ENCODE assay signal across 8 cellular contexts in genomic region chr3:51538115-51538458, GRCh38. TPM values are rescaled to one million over a fixed set of nuclear protein-coding genes. Genes with fewer than 3 reads are reported as not detected.
DNase-seq lines count a peak whose midpoint lies in the region; ATAC-seq and TF ChIP-seq lines count a peak whose summit lies in the region.

No MANE protein-coding gene starts in this region.

- H3K9ac ChIP-seq in PC-3 (ENCODE audit: low read length): peak overlapping the region; percentile 97
- H3K9ac ChIP-seq in endocrine pancreas (ENCODE audit: control insufficient read depth, insufficient read depth, low read length): peak overlapping the region; percentile 78
- peak overlapping the region; percentile 93 for H3K9ac ChIP-seq in muscle layer of colon (ENCODE audit: low read length)

- H3K4me2 ChIP-seq in PC-3 (ENCODE audit: low read length): peak overlapping the region; percentile 96

- peak overlapping the region; percentile 99 for H2AFZ ChIP-seq in PC-3 (ENCODE audit: low read length)

- peaks cover 43% of the 10 kb centered on the region for H3K79me2 ChIP-seq in PC-3 (ENCODE audit: low read length)

- POLR2A ChIA-PET in PC-3 (lab: Charles Lee; ENCODE audit: unreplicated experiment): interaction anchor here (0.6 to 1.2 kb wide), 3 partner anchors 38 to 202 kb away, joined by 3 to 42 read pairs (median 6); partner anchors contain the start of gene DCAF1

- no peak for TF ChIP-seq CTCF in PC-3 (conservative IDR thresholded peaks at IDR 0.05; ENCODE audit: low read depth, low read length)

- DNase-seq in activated T-cell treated with anti-CD3 and anti-CD28 coated beads, Interleukin-2, amount 50 U/mL, for 24 hours: no peak
- no peak for DNase-seq in activated T-cell treated with anti-CD3 and anti-CD28 coated beads, Interleukin-2, amount 50 U/mL, for 48 hours
- DNase-seq in PC-3 (peak; percentile 4), amniotic stem cell (lab: John Stamatoyannopoulos, UW) (no peak), RPMI8226 (no peak)

- H3K9me2 ChIP-seq in PC-3 (replicated peaks; ENCODE audit: low read length): no peaks in the 10 kb centered on the region

- CTCF ChIA-PET in PC-3 (lab: Charles Lee): interaction anchor here (0.8 kb wide), 1 partner anchor 36 kb away, joined by 3 read pairs; no protein-coding TSS in a partner anchor

- no peaks in the 10 kb centered on the region for H3K9me3 Mint-ChIP-seq in activated T-cell treated with anti-CD3 and anti-CD28 coated beads, Interleukin-2, amount 50 U/mL, for 24 hours

- no peaks in the 10 kb centered on the region for H3K27me3 Mint-ChIP-seq in activated T-cell treated with anti-CD3 and anti-CD28 coated beads, Interleukin-2, amount 50 U/mL, for 24 hours

- H3K4me1 Mint-ChIP-seq in activated T-cell treated with anti-CD3 and anti-CD28 coated beads, Interleukin-2, amount 50 U/mL, for 24 hours (ENCODE audit: low read depth): peaks cover 46% of the 10 kb centered on the region

- no peaks in the 10 kb centered on the region for H3K9me3 ChIP-seq in PC-3 (ENCODE audit: low read length)
- H3K9me3 ChIP-seq in endocrine pancreas (ENCODE audit: control insufficient read depth, low read length): no peaks in the 10 kb centered on the region
- H3K9me3 ChIP-seq in muscle layer of colon (ENCODE audit: low read length): no peaks in the 10 kb centered on the region

- H3K4me3 ChIP-seq in PC-3 (ENCODE audit: low read length) (peak overlapping the region; percentile 85), endocrine pancreas (ENCODE audit: control insufficient read depth, insufficient read depth, low read length) (peak overlapping the region; percentile 89), muscle layer of colon (ENCODE audit: low read depth in 1 of 2, low read length in 2 of 2) (peak overlapping the region; percentile 81 to 97)

- BruUV-seq in PC-3 (replicated peaks; lab: Mats Ljungman, UMichigan): TSS peak; percentile 85

- H3K36me3 ChIP-seq in PC-3 (ENCODE audit: low read depth, low read length) (peaks cover 4% of the 10 kb centered on the region; the same call in 1 of the 2 replicates), endocrine pancreas (ENCODE audit: control insufficient read depth, insufficient read depth, low read length) (no peaks in the 10 kb centered on the region), muscle layer of colon (ENCODE audit: insufficient read depth, low read length) (peaks cover 5% of the 10 kb centered on the region)

- H3K27me3 ChIP-seq in PC-3 (ENCODE audit: low read length) (no peaks in the 10 kb centered on the region), endocrine pancreas (ENCODE audit: control insufficient read depth, insufficient read depth, low read length) (no peaks in the 10 kb centered on the region), muscle layer of colon (ENCODE audit: control insufficient read depth in 1 of 2, insufficient read depth in 2 of 2, low read length in 2 of 2) (no peaks in the 10 kb centered on the region)

- H3K4me3 Mint-ChIP-seq in activated T-cell treated with anti-CD3 and anti-CD28 coated beads, Interleukin-2, amount 50 U/mL, for 24 hours: peak overlapping the region; percentile 90

- ATAC-seq in PC-3 (peak; percentile 8), HG03521 (IDR thresholded peaks at IDR 0.05; ENCODE audit: unreplicated experiment) (no peak)

- H3K36me3 Mint-ChIP-seq in activated T-cell treated with anti-CD3 and anti-CD28 coated beads, Interleukin-2, amount 50 U/mL, for 24 hours (ENCODE audit: low read depth): peaks cover 42% of the 10 kb centered on the region

- H3K27ac ChIP-seq in PC-3 (ENCODE audit: low read length): no peak overlapping the region
- peak overlapping the region; percentile 86 for H3K27ac ChIP-seq in muscle layer of colon (ENCODE audit: low read depth, low read length)

- no peaks in the 10 kb centered on the region for H3F3A ChIP-seq in PC-3 (ENCODE audit: low read length, unreplicated experiment)

- intact Hi-C loops in PC-3 (cut with micrococcal nuclease): loop anchor here (1.0 kb wide), 1 partner anchor 36 kb away; no protein-coding TSS in a partner anchor

- peak overlapping the region; percentile 95 for H3K27ac Mint-ChIP-seq in activated T-cell treated with anti-CD3 and anti-CD28 coated beads, Interleukin-2, amount 50 U/mL, for 24 hours

- H3K4me1 ChIP-seq in PC-3 (ENCODE audit: insufficient read depth, low read length) (peaks cover 14% of the 10 kb centered on the region), endocrine pancreas (ENCODE audit: control insufficient read depth, insufficient read depth, low read length) (peaks cover 9% of the 10 kb centered on the region), muscle layer of colon (ENCODE audit: insufficient read depth, low read length) (peaks cover 27% of the 10 kb centered on the region)

- H4K20me1 ChIP-seq in PC-3 (ENCODE audit: low read length): peaks cover 6% of the 10 kb centered on the region; the same call in 1 of the 2 replicates

RNA-seq across cellular contexts. Expression of gene RAD54L2, which starts 0.4 kb away (rescaled TPM):
- 14.3 and 17.7 TPM in 2 replicates for total RNA-seq in PC-3 (2014; rRNA removed)

RNA-seq across cellular contexts. Expression of gene DCAF1, which starts 38.3 kb away (rescaled TPM):
- 20.8 and 23.3 TPM in 2 replicates for total RNA-seq in PC-3 (2014; rRNA removed)
